ENCODE assay signal across 7 cellular contexts in genomic region chr1:212950243-212951057, GRCh38.
DNase-seq lines count a peak whose midpoint lies in the region; ATAC-seq, FAIRE-seq and TF ChIP-seq lines count a peak whose summit lies in the region.

TSS of gene VASH2 (plus strand) at chr1:212950541. CDS start at chr1:212951543, 1,002 bp downstream.

- DNase-seq in NCI-H1694 (lab: John Stamatoyannopoulos, UW) (peak; percentile 84), cardiac fibroblast (ENCODE audit: low read depth in 2 of 2) (peak; percentile 65 to 70), islet precursor cell (peak; percentile 93)
- DNase-seq in stimulated activated CD4-positive, alpha-beta T cell treated with anti-CD3 and anti-CD28 coated beads, Interleukin-12 subunit alpha, Interleukin-12 subunit beta, amount 100 ng/mL, for 4 hours, result peak; percentile 59

- TF ChIP-seq CTCF in cardiac fibroblast (IDR thresholded peaks at IDR 0.05; ENCODE audit: low read depth, low read length), result no peak

- ATAC-seq in GM18499 (IDR thresholded peaks at IDR 0.05; ENCODE audit: insufficient read depth, unreplicated experiment) (peak; percentile 77), HG02798 (IDR thresholded peaks at IDR 0.05; ENCODE audit: poor library complexity, unreplicated experiment) (peak; percentile 96)

- peak; percentile 95 for FAIRE-seq in TTC549 (lab: Jason Lieb, UNC)

- peak within 1 kb of the TSS; percentile 57 for H3K4me3 ChIP-seq in cardiac fibroblast (replicated peaks in 1 of 2; ENCODE audit: low read depth in 2 of 2, low read length in 2 of 2)

Comparison
In these comparisons a context has a peak if more than half of its experiments do, and no peak if none do; other contexts are left out.
1. Peak in every context shown above with its lines: DNase-seq, ATAC-seq and H3K4me3 ChIP-seq.